ENCODE assay signal across 17 cellular contexts in the genomic region with DNA sequence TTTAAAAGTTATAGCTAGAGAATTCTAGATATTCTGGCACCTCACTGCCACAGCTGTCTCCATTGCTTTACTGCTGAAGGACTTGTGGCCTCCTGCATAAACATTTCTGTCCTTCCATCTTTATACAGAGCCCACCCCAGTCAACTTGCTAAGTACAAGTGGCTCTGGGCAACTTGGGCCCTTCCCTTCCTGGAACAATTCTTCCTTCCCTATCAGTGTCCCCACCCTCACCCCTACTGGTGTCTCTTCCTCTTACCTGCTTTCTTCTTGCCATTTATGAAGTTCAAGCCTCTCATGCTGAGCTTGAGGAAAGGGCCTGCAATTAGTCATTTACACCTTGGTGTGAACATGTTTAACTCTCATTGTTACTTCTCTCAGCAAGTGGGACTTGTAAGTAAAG. TPM values are rescaled to one million over a fixed set of nuclear protein-coding genes. Genes with fewer than 3 reads are reported as not detected.
DNase-seq lines count a peak whose midpoint lies in the region; ATAC-seq lines count a peak whose summit lies in the region.
"Had no signal": no experiment of that assay in that cellular context is flagged by ENCODE, and none has a peak within 500 bp of the region (broad histone marks: within the 10 kb centered on the region; RNA-seq: fewer than 3 reads in every experiment).

No MANE protein-coding gene starts in this region.

- no peak overlapping the region for H3K27ac ChIP-seq in caudate nucleus (ENCODE audit: low read depth, low read length)
- H3K27ac ChIP-seq: right atrium auricular region, SJSA1, tibial artery had no signal

- DNase-seq in stimulated activated naive CD8-positive, alpha-beta T cell treated with anti-CD3 and anti-CD28 coated beads, Interleukin-15, Interleukin-2, amounts not matched to agents 100 U/mL and 50 U/mL, for 24 hours: no peak
- DNase-seq in activated CD4-positive, alpha-beta memory T cell treated with anti-CD3 and anti-CD28 coated beads, Interleukin-2, amount 10 ng/mL, durations not matched to agents 7 days and 5 days: no peak
- no peak for DNase-seq in memory B cell (ENCODE audit: low spot score in 2 of 2)
- DNase-seq in caudate nucleus (lab: John Stamatoyannopoulos, UW): no peak
- no peak for DNase-seq in NCI-H146 treated with DMSO at 0.1 percent for 48 hours (lab: John Stamatoyannopoulos, UW; ENCODE audit: unreplicated experiment)
- no peak for DNase-seq in NCI-H774 (lab: John Stamatoyannopoulos, UW)
- DNase-seq: COR-L47; left lung; mucosa of descending colon; NCI-H1694 treated with DMSO at 0.1 percent for 48 hours; NCI-H2227 treated with DMSO at 0.1 percent for 48 hours; stimulated activated CD4-positive, alpha-beta T cell treated with anti-CD3 and anti-CD28 coated beads, Interleukin-15, amount 100 ng/mL, for 24 hours; tibial artery had no signal

- no peak for ATAC-seq in stimulated activated naive CD8-positive, alpha-beta T cell treated with anti-CD3 and anti-CD28 coated beads, Interleukin-15, Interleukin-2, amounts not matched to agents 100 U/mL and 50 U/mL, for 24 hours
- no peak for ATAC-seq in memory B cell (ENCODE audit: low read depth)
- ATAC-seq in HG03521 (IDR thresholded peaks at IDR 0.05; ENCODE audit: unreplicated experiment): no peak
- ATAC-seq: left lung, mucosa of descending colon had no signal

- H3K27ac Mint-ChIP-seq in stimulated activated naive CD8-positive, alpha-beta T cell treated with anti-CD3 and anti-CD28 coated beads, Interleukin-15, Interleukin-2, amounts not matched to agents 100 ng/mL and 50 ng/mL, for 24 hours: peak overlapping the region; percentile 56
- H3K27ac Mint-ChIP-seq in activated CD4-positive, alpha-beta memory T cell treated with anti-CD3 and anti-CD28 coated beads, Interleukin-2, amount 10 ng/mL, durations not matched to agents 7 days and 5 days: peak overlapping the region; percentile 44
- H3K27ac Mint-ChIP-seq in memory B cell: no peak overlapping the region

- POLR2A ChIA-PET in activated CD4-positive, alpha-beta memory T cell treated with anti-CD3 and anti-CD28 coated beads, Interleukin-2, amount 10 ng/mL, durations not matched to agents 7 days and 5 days (lab: Charles Lee): interaction anchor here (1.0 to 1.8 kb wide), 7 partner anchors 9 to 45 kb away, joined by 3 to 7 read pairs (median 5); partner anchors contain the start of gene ARHGAP25

- CTCF ChIA-PET in activated CD4-positive, alpha-beta memory T cell treated with anti-CD3 and anti-CD28 coated beads, Interleukin-2, amount 10 ng/mL, durations not matched to agents 7 days and 5 days (lab: Charles Lee): interaction anchor here (0.8 to 2.5 kb wide), 6 partner anchors 9 to 71 kb away, joined by 3 to 16 read pairs (median 5); no protein-coding TSS in a partner anchor

- H3K36me3 Mint-ChIP-seq in stimulated activated naive CD8-positive, alpha-beta T cell treated with anti-CD3 and anti-CD28 coated beads, Interleukin-15, Interleukin-2, amounts not matched to agents 100 ng/mL and 50 ng/mL, for 24 hours (ENCODE audit: low read depth): peaks cover 67% of the 10 kb centered on the region
- H3K36me3 Mint-ChIP-seq in activated CD4-positive, alpha-beta memory T cell treated with anti-CD3 and anti-CD28 coated beads, Interleukin-2, amount 10 ng/mL, durations not matched to agents 7 days and 5 days (ENCODE audit: low read depth): peaks cover 71% of the 10 kb centered on the region
- peaks cover 55% of the 10 kb centered on the region for H3K36me3 Mint-ChIP-seq in memory B cell

- no peaks in the 10 kb centered on the region for H3K9me3 Mint-ChIP-seq in stimulated activated naive CD8-positive, alpha-beta T cell treated with anti-CD3 and anti-CD28 coated beads, Interleukin-15, Interleukin-2, amounts not matched to agents 100 ng/mL and 50 ng/mL, for 24 hours
- H3K9me3 Mint-ChIP-seq in activated CD4-positive, alpha-beta memory T cell treated with anti-CD3 and anti-CD28 coated beads, Interleukin-2, amount 10 ng/mL, durations not matched to agents 7 days and 5 days: no peaks in the 10 kb centered on the region
- H3K9me3 Mint-ChIP-seq in memory B cell: no peaks in the 10 kb centered on the region

- H3K27me3 Mint-ChIP-seq in stimulated activated naive CD8-positive, alpha-beta T cell treated with anti-CD3 and anti-CD28 coated beads, Interleukin-15, Interleukin-2, amounts not matched to agents 100 ng/mL and 50 ng/mL, for 24 hours: no peaks in the 10 kb centered on the region
- no peaks in the 10 kb centered on the region for H3K27me3 Mint-ChIP-seq in activated CD4-positive, alpha-beta memory T cell treated with anti-CD3 and anti-CD28 coated beads, Interleukin-2, amount 10 ng/mL, durations not matched to agents 7 days and 5 days
- H3K27me3 Mint-ChIP-seq in memory B cell: no peaks in the 10 kb centered on the region

- H3K4me1 Mint-ChIP-seq in stimulated activated naive CD8-positive, alpha-beta T cell treated with anti-CD3 and anti-CD28 coated beads, Interleukin-15, Interleukin-2, amounts not matched to agents 100 ng/mL and 50 ng/mL, for 24 hours (ENCODE audit: low read depth): peaks cover 72% of the 10 kb centered on the region
- peaks cover 56% of the 10 kb centered on the region for H3K4me1 Mint-ChIP-seq in activated CD4-positive, alpha-beta memory T cell treated with anti-CD3 and anti-CD28 coated beads, Interleukin-2, amount 10 ng/mL, durations not matched to agents 7 days and 5 days
- H3K4me1 Mint-ChIP-seq in memory B cell: peaks cover 43% of the 10 kb centered on the region

- H3K4me3 Mint-ChIP-seq in stimulated activated naive CD8-positive, alpha-beta T cell treated with anti-CD3 and anti-CD28 coated beads, Interleukin-15, Interleukin-2, amounts not matched to agents 100 ng/mL and 50 ng/mL, for 24 hours: peak overlapping the region; percentile 24
- no peak overlapping the region for H3K4me3 Mint-ChIP-seq in activated CD4-positive, alpha-beta memory T cell treated with anti-CD3 and anti-CD28 coated beads, Interleukin-2, amount 10 ng/mL, durations not matched to agents 7 days and 5 days
- peak overlapping the region; percentile 84 for H3K4me3 Mint-ChIP-seq in memory B cell

RNA-seq across cellular contexts. Expression of gene ARHGAP25, which starts 45.0 kb away (rescaled TPM):
- total RNA-seq in activated CD4-positive, alpha-beta memory T cell treated with anti-CD3 and anti-CD28 coated beads, Interleukin-2, amount 10 ng/mL, durations not matched to agents 7 days and 5 days: 100 to 1,000 TPM; 128 to 132 TPM
- total RNA-seq: SJSA1 had no signal
